In the genomic region with DNA sequence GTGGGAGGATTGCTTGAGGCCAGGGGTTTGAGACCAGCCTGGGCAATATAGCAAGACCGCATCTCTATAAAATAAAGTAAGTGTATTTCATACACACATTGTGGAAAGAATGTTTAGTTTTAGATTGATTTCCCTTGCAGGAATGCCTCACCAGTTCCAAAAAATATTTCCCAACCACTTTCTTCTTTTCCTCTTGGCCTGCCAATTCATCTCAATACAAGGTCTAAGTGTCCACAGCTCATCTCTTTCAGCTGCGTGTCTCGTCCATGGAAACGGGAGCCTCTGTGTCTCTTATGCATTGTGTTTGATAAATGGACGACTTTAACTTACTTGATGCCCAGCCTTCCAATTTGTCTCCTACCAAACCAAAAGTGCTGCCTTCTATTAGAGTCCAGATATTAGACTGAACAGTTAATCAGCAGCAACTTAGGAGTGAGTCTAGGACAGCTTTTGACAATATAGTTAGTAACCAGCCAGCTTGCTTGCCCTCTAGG, we compare ENCODE assay signal across 1 cellular context.
TF ChIP-seq lines count a peak whose summit lies in the region.

No MANE protein-coding gene starts in this region.

TF ChIP-seq in IMR-90, 13 proteins besides CTCF, POLR2A, EP300 and RAD21:
- TF ChIP-seq SMC3 (IDR thresholded peaks at IDR 0.05; ENCODE audit: low read depth, low read length) (no peak), BHLHE40 (IDR thresholded peaks at IDR 0.05; ENCODE audit: low read depth, low read length) (no peak), MAZ (IDR thresholded peaks at IDR 0.05; ENCODE audit: borderline replicate concordance, low read depth, low read length) (no peak), MAFK (IDR thresholded peaks at IDR 0.05; ENCODE audit: low read depth, low read length) (no peak), FOS (IDR thresholded peaks at IDR 0.05; ENCODE audit: low read depth, low read length) (no peak), MXI1 (IDR thresholded peaks at IDR 0.05; ENCODE audit: borderline replicate concordance, low read depth, low read length) (no peak), RFX5 (IDR thresholded peaks at IDR 0.05; ENCODE audit: low read depth, low read length) (no peak), CHD1 (IDR thresholded peaks at IDR 0.05; ENCODE audit: low read depth, low read length) (no peak)
- TF ChIP-seq, protein P1, sequence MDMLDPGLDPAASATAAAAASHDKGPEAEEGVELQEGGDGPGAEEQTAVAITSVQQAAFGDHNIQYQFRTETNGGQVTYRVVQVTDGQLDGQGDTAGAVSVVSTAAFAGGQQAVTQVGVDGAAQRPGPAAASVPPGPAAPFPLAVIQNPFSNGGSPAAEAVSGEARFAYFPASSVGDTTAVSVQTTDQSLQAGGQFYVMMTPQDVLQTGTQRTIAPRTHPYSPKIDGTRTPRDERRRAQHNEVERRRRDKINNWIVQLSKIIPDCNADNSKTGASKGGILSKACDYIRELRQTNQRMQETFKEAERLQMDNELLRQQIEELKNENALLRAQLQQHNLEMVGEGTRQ (IDR thresholded peaks at IDR 0.05; ENCODE audit: low read depth, low read length) = no peak
- TF ChIP-seq, protein P2, sequence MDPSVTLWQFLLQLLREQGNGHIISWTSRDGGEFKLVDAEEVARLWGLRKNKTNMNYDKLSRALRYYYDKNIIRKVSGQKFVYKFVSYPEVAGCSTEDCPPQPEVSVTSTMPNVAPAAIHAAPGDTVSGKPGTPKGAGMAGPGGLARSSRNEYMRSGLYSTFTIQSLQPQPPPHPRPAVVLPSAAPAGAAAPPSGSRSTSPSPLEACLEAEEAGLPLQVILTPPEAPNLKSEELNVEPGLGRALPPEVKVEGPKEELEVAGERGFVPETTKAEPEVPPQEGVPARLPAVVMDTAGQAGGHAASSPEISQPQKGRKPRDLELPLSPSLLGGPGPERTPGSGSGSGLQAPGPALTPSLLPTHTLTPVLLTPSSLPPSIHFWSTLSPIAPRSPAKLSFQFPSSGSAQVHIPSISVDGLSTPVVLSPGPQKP (IDR thresholded peaks at IDR 0.05; ENCODE audit: borderline replicate concordance, low read depth, low read length) = no peak
